Comparison of ENCODE assay signal across 22 cellular contexts in genomic region chr1:155183775-155184221, GRCh38. TPM values are rescaled to one million over a fixed set of nuclear protein-coding genes. Genes with fewer than 3 reads are reported as not detected.
DNase-seq lines count a peak whose midpoint lies in the region; ATAC-seq, FAIRE-seq and TF ChIP-seq lines count a peak whose summit lies in the region.
"Had no signal": no experiment of that assay in that cellular context is flagged by ENCODE, and none has a peak within 500 bp of the region (broad histone marks: within the 10 kb centered on the region; RNA-seq: fewer than 3 reads in every experiment).

No MANE protein-coding gene starts in this region.

- H3K4me1 ChIP-seq in left ventricle myocardium inferior: peaks cover 15% of the 10 kb centered on the region
- peaks cover 0 to 2% of the 10 kb centered on the region in 2 donors for H3K4me1 ChIP-seq in neuronal stem cell (ENCODE audit: control insufficient read depth in 2 of 2, insufficient read depth in 1 of 2, low read depth in 1 of 2, low read length in 2 of 2)

- H3K4ac ChIP-seq in neuronal stem cell (ENCODE audit: low read length): no peak overlapping the region

- H3K36me3 ChIP-seq in left ventricle myocardium inferior: no peaks in the 10 kb centered on the region
- peaks cover 14 to 27% of the 10 kb centered on the region in 2 donors for H3K36me3 ChIP-seq in neuronal stem cell (replicated peaks in 1 of 2; ENCODE audit: control insufficient read depth in 2 of 2, insufficient read depth in 2 of 2, low read length in 2 of 2)

- H2AFZ ChIP-seq in neuronal stem cell (ENCODE audit: low read length): no peak overlapping the region
- H2AFZ ChIP-seq: GM23248 had no signal

- H4K8ac ChIP-seq in neuronal stem cell (ENCODE audit: low read depth, low read length): no peak overlapping the region

- no peak overlapping the region for H2AK5ac ChIP-seq in neuronal stem cell (ENCODE audit: low read depth, low read length)

- no peak overlapping the region for H2BK5ac ChIP-seq in neuronal stem cell (ENCODE audit: low read length)

- peaks cover 75% of the 10 kb centered on the region for H3K4me1 Mint-ChIP-seq in dendritic cell treated with granulocyte-macrophage colony-stimulating factor and Interleukin-4, amounts not matched to agents 40 ng/mL and 50 ng/mL, for 4 days (ENCODE audit: low read depth)

- no peak overlapping the region for H2BK120ac ChIP-seq in neuronal stem cell (ENCODE audit: low read depth, low read length)

- H3K14ac ChIP-seq in neuronal stem cell (ENCODE audit: low read length): no peak overlapping the region

- no CpG with 5 or more reads among the region's 20 CpGs for WGBS in neuronal stem cell (ENCODE audit: extremely low coverage in 2 of 2, insufficient read length in 2 of 2, insufficient replicate concordance in 1 of 2), 2 donors

- no peaks in the 10 kb centered on the region for H3K9me3 Mint-ChIP-seq in dendritic cell treated with granulocyte-macrophage colony-stimulating factor and Interleukin-4, amounts not matched to agents 40 ng/mL and 50 ng/mL, for 4 days
- H3K9me3 Mint-ChIP-seq: CD8-positive, alpha-beta memory T cell had no signal

- H3K4me3 ChIP-seq in left ventricle myocardium inferior (no peak overlapping the region), neuronal stem cell (ENCODE audit: low read length in 2 of 2) (no peak overlapping the region)
- H3K4me3 ChIP-seq: GM23248 had no signal

- FAIRE-seq in GM12891 (lab: Jason Lieb, UNC): no peak

- H3K4me2 ChIP-seq in neuronal stem cell (ENCODE audit: insufficient read depth, low read length, poor library complexity, severe bottlenecking): no peak overlapping the region
- H3K4me2 ChIP-seq: KMS-11 had no signal

- H3K79me1 ChIP-seq in neuronal stem cell (ENCODE audit: low read depth, low read length): peaks cover 6% of the 10 kb centered on the region

- H3K4me3 Mint-ChIP-seq in dendritic cell treated with granulocyte-macrophage colony-stimulating factor and Interleukin-4, amounts not matched to agents 40 ng/mL and 50 ng/mL, for 4 days: no peak overlapping the region
- H3K4me3 Mint-ChIP-seq: CD8-positive, alpha-beta memory T cell had no signal

- no peak for TF ChIP-seq POLR2A in GM12891 (IDR thresholded peaks at IDR 0.05; ENCODE audit: low read depth, low read length)

- no peaks in the 10 kb centered on the region for H3K27me3 ChIP-seq in left ventricle myocardium inferior (ENCODE audit: low read depth)
- H3K27me3 ChIP-seq in neuronal stem cell (ENCODE audit: control insufficient read depth in 3 of 3, insufficient read depth in 3 of 3, low read depth in 1 of 3, low read length in 3 of 3): no peaks in the 10 kb centered on the region

- no peaks in the 10 kb centered on the region for H3K9me3 ChIP-seq in left ventricle myocardium inferior (replicated peaks)
- no peaks in the 10 kb centered on the region for H3K9me3 ChIP-seq in neuronal stem cell (replicated peaks in 1 of 2; ENCODE audit: control insufficient read depth in 2 of 2, insufficient read depth in 1 of 2, low read depth in 1 of 2, low read length in 2 of 2)

- H3K27ac Mint-ChIP-seq in dendritic cell treated with granulocyte-macrophage colony-stimulating factor and Interleukin-4, amounts not matched to agents 40 ng/mL and 50 ng/mL, for 4 days: peak overlapping the region; percentile 83

- H3K27me3 Mint-ChIP-seq in dendritic cell treated with granulocyte-macrophage colony-stimulating factor and Interleukin-4, amounts not matched to agents 40 ng/mL and 50 ng/mL, for 4 days: peaks cover 27% of the 10 kb centered on the region
- H3K27me3 Mint-ChIP-seq: CD8-positive, alpha-beta memory T cell had no signal

- no peak overlapping the region for H4K91ac ChIP-seq in neuronal stem cell (ENCODE audit: low read depth, low read length, poor library complexity)

- DNase-seq in left ventricle myocardium inferior (peak; percentile 12), Right ventricle myocardium inferior (ENCODE audit: missing footprints) (no peak), neuronal stem cell (ENCODE audit: low spot score) (no peak), GM12891 (ENCODE audit: insufficient read length, low spot score) (no peak)
- DNase-seq: AML-193, DND-41, GDM1, GM23248, MM.1S, NCI-H1105, NCI-H187 treated with DMSO at 0.1 percent for 48 hours, NCI-H2171, NCI-H446 treated with DMSO at 0.1 percent for 48 hours, NCI-H82, SHP77 treated with DMSO at 0.1 percent for 48 hours had no signal

- H3K18ac ChIP-seq in neuronal stem cell (ENCODE audit: low read length): no peak overlapping the region

- no peak overlapping the region for H3K23ac ChIP-seq in neuronal stem cell (ENCODE audit: low read depth, low read length, poor library complexity)

- no peak for TF ChIP-seq CTCF in left ventricle myocardium inferior (IDR thresholded peaks at IDR 0.05; ENCODE audit: borderline replicate concordance)

- ATAC-seq in Right ventricle myocardium inferior (no peak), HG03045 (IDR thresholded peaks at IDR 0.05; ENCODE audit: unreplicated experiment) (no peak)
- no peak for ATAC-seq in activated CD4-positive, CD25-positive, alpha-beta regulatory T cell treated with anti-CD3 and anti-CD28 coated beads, Interleukin-2, amount 50 U/mL, for 24 hours
- ATAC-seq: Panc1 had no signal

- peak overlapping the region; percentile 30 for H2BK12ac ChIP-seq in neuronal stem cell (ENCODE audit: low read length)

- intact Hi-C loops in left ventricle myocardium inferior (cut with micrococcal nuclease): no loop called here
- intact Hi-C loops in Right ventricle myocardium inferior (cut with DNase I): no loop called here
- intact Hi-C loops in dendritic cell treated with granulocyte-macrophage colony-stimulating factor and Interleukin-4, amounts not matched to agents 40 ng/mL and 50 ng/mL, for 4 days (cut with micrococcal nuclease): no loop called here

- no peaks in the 10 kb centered on the region for H3K36me3 Mint-ChIP-seq in dendritic cell treated with granulocyte-macrophage colony-stimulating factor and Interleukin-4, amounts not matched to agents 40 ng/mL and 50 ng/mL, for 4 days (ENCODE audit: low read depth)

- no peak overlapping the region for H3K27ac ChIP-seq in left ventricle myocardium inferior (replicated peaks)
- H3K27ac ChIP-seq in neuronal stem cell (replicated peaks; ENCODE audit: low read length): no peak overlapping the region
- H3K27ac ChIP-seq: GM23248, HL-60, KMS-11 had no signal

- no peak overlapping the region for H3K9ac ChIP-seq in neuronal stem cell (ENCODE audit: low read depth, low read length, poor library complexity)
- H3K9ac ChIP-seq: GM23248, KMS-11 had no signal

- H2BK15ac ChIP-seq in neuronal stem cell (ENCODE audit: low read length): no peak overlapping the region

TF ChIP-seq in GM12891, 5 proteins besides CTCF, POLR2A, EP300 and RAD21:
- TF ChIP-seq PAX5 (IDR thresholded peaks at IDR 0.05; ENCODE audit: insufficient read depth, low read length, severe bottlenecking) (no peak), POLR2AphosphoS5 (IDR thresholded peaks at IDR 0.05; ENCODE audit: low read depth, low read length) (no peak), TAF1 (IDR thresholded peaks at IDR 0.05; ENCODE audit: low read depth, low read length) (no peak), POU2F2 (IDR thresholded peaks at IDR 0.05; ENCODE audit: low read depth, low read length) (no peak), SPI1 (IDR thresholded peaks at IDR 0.05; ENCODE audit: low read depth, low read length) (no peak)
TF ChIP-seq in GM12891: peak in this region for 0.

RNA-seq across cellular contexts. Expression of gene TRIM46, which starts 10.1 kb away (rescaled TPM):
- total RNA-seq in left ventricle myocardium inferior (0.11 TPM), Right ventricle myocardium inferior (0.16 TPM)
- 7.5 TPM for polyA plus RNA-seq in neuronal stem cell (2013, experiment 1 of 2)
- polyA plus RNA-seq in neuronal stem cell (2013, experiment 2 of 2): 7.4 TPM
- polyA plus RNA-seq in GM12891 (2012; ENCODE audit: low read depth, missing spikeins): 0.50 TPM

RNA-seq across cellular contexts. Expression of gene KRTCAP2, which starts 10.7 kb away (rescaled TPM):
- total RNA-seq in left ventricle myocardium inferior (113 TPM), Right ventricle myocardium inferior (118 TPM)
- polyA plus RNA-seq in neuronal stem cell (2013, experiment 1 of 2): 210 TPM
- polyA plus RNA-seq in neuronal stem cell (2013, experiment 2 of 2): 197 TPM
- 104 TPM for polyA plus RNA-seq in GM12891 (2012; ENCODE audit: low read depth, missing spikeins)

RNA-seq across cellular contexts. Expression of gene THBS3, which starts 23.9 kb away (rescaled TPM):
- total RNA-seq in left ventricle myocardium inferior (7.2 TPM), Right ventricle myocardium inferior (5.7 TPM)
- polyA plus RNA-seq in neuronal stem cell (2013, experiment 1 of 2): 25.0 TPM
- polyA plus RNA-seq in neuronal stem cell (2013, experiment 2 of 2): 25.1 TPM
- polyA plus RNA-seq in GM12891 (2012; ENCODE audit: low read depth, missing spikeins): 2.8 TPM

RNA-seq across cellular contexts. Expression of gene MTX1, which starts 24.7 kb away (rescaled TPM):
- total RNA-seq in left ventricle myocardium inferior (18.0 TPM), Right ventricle myocardium inferior (16.5 TPM)
- polyA plus RNA-seq in neuronal stem cell (2013, experiment 1 of 2): 28.8 TPM
- 29.5 TPM for polyA plus RNA-seq in neuronal stem cell (2013, experiment 2 of 2)
- polyA plus RNA-seq in GM12891 (2012; ENCODE audit: low read depth, missing spikeins): 43.0 TPM

RNA-seq across cellular contexts. Expression of gene DPM3, which starts 43.5 kb away (rescaled TPM):
- total RNA-seq in left ventricle myocardium inferior: 54.5 TPM
- total RNA-seq in Right ventricle myocardium inferior: 55.7 TPM
- polyA plus RNA-seq in neuronal stem cell (2013, experiment 1 of 2): 309 TPM
- polyA plus RNA-seq in neuronal stem cell (2013, experiment 2 of 2): 297 TPM
- polyA plus RNA-seq in GM12891 (2012; ENCODE audit: low read depth, missing spikeins): 60.7 TPM
